ENCODE assay signal across 1 cellular context in the genomic region with DNA sequence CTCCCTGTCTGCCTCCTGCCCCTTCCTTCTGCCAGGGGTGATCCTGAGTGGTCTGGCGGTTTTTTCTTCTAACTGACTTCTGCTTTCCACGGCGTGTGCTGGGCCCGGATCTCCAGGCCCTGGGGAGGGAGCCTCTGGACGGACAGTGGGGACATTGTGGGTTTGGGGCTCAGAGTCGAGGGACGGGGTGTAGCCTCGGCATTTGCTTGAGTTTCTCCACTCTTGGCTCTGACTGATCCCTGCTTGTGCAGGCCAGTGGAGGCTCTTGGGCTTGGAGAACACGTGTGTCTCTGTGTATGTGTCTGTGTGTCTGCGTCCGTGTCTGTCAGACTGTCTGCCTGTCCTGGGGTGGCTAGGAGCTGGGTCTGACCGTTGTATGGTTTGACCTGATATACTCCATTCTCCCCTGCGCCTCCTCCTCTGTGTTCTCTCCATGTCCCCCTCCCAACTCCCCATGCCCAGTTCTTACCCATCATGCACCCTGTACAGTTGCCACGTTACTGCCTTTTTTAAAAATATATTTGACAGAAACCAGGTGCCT.
TF ChIP-seq lines count a peak whose summit lies in the region.

No MANE protein-coding gene starts in this region.

TF ChIP-seq in GM12878, 131 proteins besides CTCF, POLR2A, EP300 and RAD21:
- TF ChIP-seq BRCA1 (IDR thresholded peaks at IDR 0.05; ENCODE audit: low read depth, low read length), result no peak
- TF ChIP-seq CEBPB (IDR thresholded peaks at IDR 0.05; ENCODE audit: borderline replicate concordance in 1 of 2, low read depth in 2 of 2, low read length in 2 of 2), result no peak
- no peak for TF ChIP-seq RFX5 (IDR thresholded peaks at IDR 0.05; ENCODE audit: low read depth, low read length)
- TF ChIP-seq SMAD5 (IDR thresholded peaks at IDR 0.05; ENCODE audit: low read depth), result no peak
- no peak for TF ChIP-seq EZH2 (IDR thresholded peaks at IDR 0.05; ENCODE audit: borderline replicate concordance, control insufficient read depth, low read depth, low read length)
- no peak for TF ChIP-seq SMAD1 (IDR thresholded peaks at IDR 0.05; ENCODE audit: low read depth, partially characterized antibody)
- no peak for TF ChIP-seq NFYA (IDR thresholded peaks at IDR 0.05; ENCODE audit: borderline replicate concordance, low read depth, low read length)
- no peak for TF ChIP-seq HCFC1 (IDR thresholded peaks at IDR 0.05; ENCODE audit: low read length)
- no peak for TF ChIP-seq ZSCAN29 (IDR thresholded peaks at IDR 0.05)
- TF ChIP-seq NR2F1 (conservative IDR thresholded peaks at IDR 0.05), result no peak
- TF ChIP-seq ATF2 (IDR thresholded peaks at IDR 0.05; ENCODE audit: low read length), result no peak
- no peak for TF ChIP-seq ATF7 (IDR thresholded peaks at IDR 0.05; ENCODE audit: low read depth)
TF ChIP-seq in GM12878: peak in this region for 0.
